33 cellular contexts compared by ENCODE assay signal in genomic region chr1:151485685-151486255, GRCh38. TPM values are rescaled to one million over a fixed set of nuclear protein-coding genes. Genes with fewer than 3 reads are reported as not detected.
DNase-seq lines count a peak whose midpoint lies in the region; ATAC-seq, FAIRE-seq and TF ChIP-seq lines count a peak whose summit lies in the region.
"Had no signal": no experiment of that assay in that cellular context is flagged by ENCODE, and none has a peak within 500 bp of the region (broad histone marks: within the 10 kb centered on the region; RNA-seq: fewer than 3 reads in every experiment).

No MANE protein-coding gene starts in this region.

- intact Hi-C loops in HepG2 (cut with micrococcal nuclease; ENCODE audit: unreplicated experiment) (no loop called here), right lobe of liver (cut with DNase I) (no loop called here)

- H3K4me3 ChIP-seq in HepG2 (replicated peaks in 1 of 3; ENCODE audit: insufficient read depth in 1 of 3, low read depth in 2 of 3, low read length in 3 of 3) = no peak overlapping the region
- no peak overlapping the region for H3K4me3 ChIP-seq in right lobe of liver
- H3K4me3 ChIP-seq in fibroblast of villous mesenchyme (ENCODE audit: low read depth, low read length) = no peak overlapping the region
- H3K4me3 ChIP-seq: adrenal gland, body of pancreas, left lung, PC-9, skin epidermis, suprapubic skin had no signal

- H3K4me1 Mint-ChIP-seq in WTC11 = no peaks in the 10 kb centered on the region
- H3K4me1 Mint-ChIP-seq: activated CD4-positive, alpha-beta T cell treated with anti-CD3 and anti-CD28 coated beads for 36 hours; activated naive CD4-positive, alpha-beta T cell treated with anti-CD3 and anti-CD28 coated beads, Interleukin-2, amount 10 ng/mL, durations not matched to agents 7 days and 5 days; activated T-helper 17 cell treated with anti-CD3 and anti-CD28 coated beads, Interleukin-2, amount 50 U/mL, for 72 hours; CD8-positive, alpha-beta memory T cell; neural crest cell had no signal

- in situ Hi-C loops in HepG2 (cut with HindIII; ENCODE audit: extremely low pct_ligation_motif_present, low pct_unique_long_range_greater_than_20kb) = no loop called here

- no peak for FAIRE-seq in HepG2 (lab: Jason Lieb, UNC)
- FAIRE-seq: GM12891 had no signal

- no peaks in the 10 kb centered on the region; the same call in 1 of the 2 replicates for H3K9me3 ChIP-seq in HepG2 (ENCODE audit: low read length)
- H3K9me3 ChIP-seq in right lobe of liver = no peaks in the 10 kb centered on the region

- POLR2A ChIA-PET in HepG2 (lab: Yijun Ruan, JAX) = interaction anchor here (0.8 kb wide), 1 partner anchor 54 kb away, joined by 3 read pairs; no protein-coding TSS in a partner anchor
- POLR2A ChIA-PET in WTC11 (lab: Charles Lee) = interaction anchor here (0.5 to 1.6 kb wide), 3 partner anchors 10 to 60 kb away, joined by 3 to 4 read pairs (median 3); partner anchors contain the start of gene CGN

- peaks cover 3% of the 10 kb centered on the region; the same call in 1 of the 2 replicates for H3K36me3 Mint-ChIP-seq in WTC11
- H3K36me3 Mint-ChIP-seq: activated naive CD4-positive, alpha-beta T cell treated with anti-CD3 and anti-CD28 coated beads, Interleukin-2, amount 10 ng/mL, durations not matched to agents 7 days and 5 days had no signal

- H3K27me3 Mint-ChIP-seq in WTC11 (ENCODE audit: low read depth) = no peaks in the 10 kb centered on the region; the same call in 1 of the 2 replicates
- H3K27me3 Mint-ChIP-seq: activated CD4-positive, alpha-beta T cell treated with anti-CD3 and anti-CD28 coated beads for 36 hours; activated T-helper 17 cell treated with anti-CD3 and anti-CD28 coated beads, Interleukin-2, amount 50 U/mL, for 72 hours had no signal

- no peaks in the 10 kb centered on the region for H4K20me1 ChIP-seq in HepG2 (ENCODE audit: insufficient read depth, low read length)

- no peaks in the 10 kb centered on the region for H3K36me3 ChIP-seq in HepG2 (replicated peaks in 1 of 2; ENCODE audit: control insufficient read depth in 1 of 2, insufficient read depth in 2 of 2, low read length in 2 of 2)
- H3K36me3 ChIP-seq in right lobe of liver = no peaks in the 10 kb centered on the region
- H3K36me3 ChIP-seq: adrenal gland, left lung, suprapubic skin had no signal

- no peak overlapping the region for H3K4me3 Mint-ChIP-seq in WTC11
- H3K4me3 Mint-ChIP-seq: activated CD4-positive, alpha-beta T cell treated with anti-CD3 and anti-CD28 coated beads for 36 hours; activated CD8-positive, alpha-beta T cell treated with anti-CD3 and anti-CD28 coated beads, Interleukin-2, amount 10 ng/mL, durations not matched to agents 7 days and 5 days; activated naive CD4-positive, alpha-beta T cell treated with anti-CD3 and anti-CD28 coated beads, Interleukin-2, amount 10 ng/mL, durations not matched to agents 7 days and 5 days; activated T-helper 17 cell treated with anti-CD3 and anti-CD28 coated beads, Interleukin-2, amount 50 U/mL, for 72 hours; CD8-positive, alpha-beta memory T cell; neural crest cell had no signal

- 3% methylated on average over 4 of the region's 5 CpGs for WGBS in HepG2 (ENCODE audit: low lambda C conversion rate)
- 74% methylated on average over 5 of the region's 5 CpGs for WGBS in right lobe of liver (ENCODE audit: insufficient coverage, low coverage, low lambda C conversion rate, missing lambda C conversion rate)

- peaks cover 7% of the 10 kb centered on the region for H3K9me3 Mint-ChIP-seq in WTC11
- H3K9me3 Mint-ChIP-seq: activated T-helper 17 cell treated with anti-CD3 and anti-CD28 coated beads, Interleukin-2, amount 50 U/mL, for 72 hours had no signal

- no peak overlapping the region for H3K9ac ChIP-seq in HepG2 (ENCODE audit: insufficient read depth, low read depth, low read length)
- H3K9ac ChIP-seq: parathyroid adenoma had no signal

- CTCF ChIA-PET in HepG2 (lab: Yijun Ruan, JAX; ENCODE audit: low intra/inter-chr PET ratio, low total read pairs) = no interaction called here
- CTCF ChIA-PET in WTC11 (lab: Charles Lee) = interaction anchor here (0.5 to 1.6 kb wide), 12 partner anchors 9 to 469 kb away, joined by 3 to 10 read pairs (median 4); partner anchors contain the start of gene CGN

- H3K27me3 ChIP-seq in HepG2 (ENCODE audit: control insufficient read depth in 1 of 2, insufficient read depth in 2 of 2, low read length in 2 of 2) (no peaks in the 10 kb centered on the region), right lobe of liver (no peaks in the 10 kb centered on the region)
- H3K27me3 ChIP-seq: adrenal gland, body of pancreas, left lung, suprapubic skin had no signal

- peaks cover 5% of the 10 kb centered on the region; the same call in 1 of the 2 replicates for H3K4me1 ChIP-seq in HepG2 (ENCODE audit: insufficient read depth, low read length)
- no peaks in the 10 kb centered on the region for H3K4me1 ChIP-seq in right lobe of liver
- H3K4me1 ChIP-seq: adrenal gland, body of pancreas, left lung, parathyroid adenoma, suprapubic skin had no signal

- H3K27ac Mint-ChIP-seq in WTC11 = peak overlapping the region; percentile 57; the same call in 1 of the 2 replicates
- H3K27ac Mint-ChIP-seq: activated CD4-positive, alpha-beta T cell treated with anti-CD3 and anti-CD28 coated beads for 36 hours; activated CD8-positive, alpha-beta T cell treated with anti-CD3 and anti-CD28 coated beads, Interleukin-2, amount 10 ng/mL, durations not matched to agents 7 days and 5 days; activated naive CD4-positive, alpha-beta T cell treated with anti-CD3 and anti-CD28 coated beads, Interleukin-2, amount 10 ng/mL, durations not matched to agents 7 days and 5 days; activated T-helper 17 cell treated with anti-CD3 and anti-CD28 coated beads, Interleukin-2, amount 50 U/mL, for 72 hours; CD8-positive, alpha-beta memory T cell had no signal

- DNase-seq in HepG2 (ENCODE audit: low spot score) (peak; percentile 16), right lobe of liver (no peak), WTC11 (ENCODE audit: low spot score) (peak; percentile 52), fibroblast of villous mesenchyme (ENCODE audit: low read depth) (peak; percentile 13), NCI-H748 treated with DMSO at 0.1 percent for 48 hours (lab: John Stamatoyannopoulos, UW) (no peak), NCI-H2107 treated with DMSO at 0.1 percent for 48 hours (lab: John Stamatoyannopoulos, UW; ENCODE audit: unreplicated experiment) (no peak)
- no peak for DNase-seq in effector CD4-positive, alpha-beta T cell
- DNase-seq: ACHN; activated CD4-positive, alpha-beta T cell treated with anti-CD3 and anti-CD28 coated beads for 36 hours; activated CD8-positive, alpha-beta T cell treated with anti-CD3 and anti-CD28 coated beads, Interleukin-2, amount 10 ng/mL, durations not matched to agents 7 days and 5 days; activated naive CD4-positive, alpha-beta T cell treated with anti-CD3 and anti-CD28 coated beads, Interleukin-2, amount 10 ng/mL, durations not matched to agents 7 days and 5 days; body of pancreas; CD8-positive, alpha-beta memory T cell; EL; glutamatergic neuron; GOT3; islet precursor cell; left lung; MV-4-11; NCI-H146; NCI-H2107; PC-9; retina; Right ventricle myocardium superior; stimulated activated naive CD4-positive, alpha-beta T cell treated with Interleukin-2 at 50 U/mL for 16 hours had no signal

- ATAC-seq in HepG2 = peak; percentile 78
- no peak for ATAC-seq in right lobe of liver
- peak; percentile 97 for ATAC-seq in WTC11
- ATAC-seq in HG02970 (IDR thresholded peaks at IDR 0.05; ENCODE audit: low FRiP score, unreplicated experiment) = no peak
- ATAC-seq: activated CD4-positive, alpha-beta T cell treated with anti-CD3 and anti-CD28 coated beads for 36 hours; activated CD8-positive, alpha-beta T cell treated with anti-CD3 and anti-CD28 coated beads, Interleukin-2, amount 10 ng/mL, durations not matched to agents 7 days and 5 days; activated T-helper 17 cell treated with anti-CD3 and anti-CD28 coated beads, Interleukin-2, amount 50 U/mL, for 72 hours; body of pancreas; left lung had no signal

- TF ChIP-seq POLR2A in HepG2 (IDR thresholded peaks at IDR 0.05; ENCODE audit: insufficient read depth in 1 of 2, low read depth in 2 of 2, low read length in 2 of 2) (no peak), right lobe of liver (IDR thresholded peaks at IDR 0.05) (no peak)

- H3K4me2 ChIP-seq in HepG2 (ENCODE audit: low read depth, low read length) = no peak overlapping the region
- H3K4me2 ChIP-seq: PC-9 had no signal

- H3K79me2 ChIP-seq in HepG2 (ENCODE audit: insufficient read depth, low read length) = no peaks in the 10 kb centered on the region
- H3K79me2 ChIP-seq: parathyroid adenoma had no signal

- TF ChIP-seq CTCF in HepG2 (CRISPR knock-in tag; IDR thresholded peaks at IDR 0.05) (no peak), right lobe of liver (IDR thresholded peaks at IDR 0.05) (no peak), WTC11 (IDR thresholded peaks at IDR 0.05) (no peak), fibroblast of villous mesenchyme (IDR thresholded peaks at IDR 0.05; ENCODE audit: insufficient read depth, low read depth, low read length) (no peak)

- H3K27ac ChIP-seq in HepG2 (ENCODE audit: extremely low read length, insufficient read depth, low read length) = no peak overlapping the region
- no peak overlapping the region for H3K27ac ChIP-seq in right lobe of liver
- H3K27ac ChIP-seq: adrenal gland, body of pancreas, left lung, parathyroid adenoma, PC-9, skin epidermis, suprapubic skin had no signal

- TF ChIP-seq EP300 in HepG2 (IDR thresholded peaks at IDR 0.05; ENCODE audit: low read depth in 2 of 2, low read length in 2 of 2) (no peak), HepG2 (CRISPR knock-in tag; IDR thresholded peaks at IDR 0.05; ENCODE audit: borderline replicate concordance) (no peak)

- H2AFZ ChIP-seq in HepG2 (ENCODE audit: low read length) = no peak overlapping the region
- H2AFZ ChIP-seq: parathyroid adenoma, PC-9 had no signal

- no TSS peak for BruUV-seq in HepG2 (replicated peaks; lab: Mats Ljungman, UMichigan)

- no peak for TF ChIP-seq RAD21 in HepG2 (CRISPR knock-in tag; IDR thresholded peaks at IDR 0.05)

RNA-seq across cellular contexts. Expression of gene CGN, which starts 25.4 kb away (rescaled TPM):
- 0.24 and 0.75 TPM in 2 replicates for total RNA-seq in HepG2 (2016; rRNA removed; fragmentation: Illumina TruSeq; extraction: Trizol)
- total RNA-seq in HepG2 (2016; cell fraction: cytosol; rRNA removed; fragmentation: Illumina TruSeq; extraction: Trizol; ENCODE audit: low read depth) = 0.20 and 0.88 TPM in 2 replicates
- total RNA-seq in HepG2 (2016; cell fraction: insoluble cytoplasmic fraction; rRNA removed; fragmentation: Illumina TruSeq; extraction: Trizol) = 0.10 and 0.67 TPM in 2 replicates
- 0.19 and 0.28 TPM in 2 replicates for total RNA-seq in HepG2 (2016; cell fraction: membrane; rRNA removed; fragmentation: Illumina TruSeq; extraction: Trizol)
- total RNA-seq in HepG2 (2016; cell fraction: nucleus; rRNA removed; fragmentation: Illumina TruSeq; extraction: Trizol) = 1.3 and 1.6 TPM in 2 replicates
- 0.81 and 1.1 TPM in 2 replicates for polyA plus RNA-seq in HepG2 (2011; rRNA removed)
- polyA plus RNA-seq in HepG2 (2011; cell fraction: cytosol; rRNA removed) = 0.18 and 0.21 TPM in 2 replicates
- polyA plus RNA-seq in HepG2 (2011; cell fraction: nucleus; rRNA removed) = 3.8 TPM in 2 replicates
- polyA plus RNA-seq in HepG2 (2012) = 1.7 and 3.2 TPM in 2 replicates
- 0.03 TPM in 1 of 2 replicates, not detected in the other for polyA plus RNA-seq in HepG2 (2016; cell fraction: cytosol; fragmentation: Illumina TruSeq; extraction: Trizol; ENCODE audit: low read depth)
- 0.27 and 0.43 TPM in 2 replicates for polyA plus RNA-seq in HepG2 (2016; cell fraction: insoluble cytoplasmic fraction; fragmentation: Illumina TruSeq; extraction: Trizol; ENCODE audit: low read depth)
- 0.03 and 0.10 TPM in 2 replicates for polyA plus RNA-seq in HepG2 (2016; cell fraction: membrane; fragmentation: Illumina TruSeq; extraction: Trizol; ENCODE audit: low read depth)
- polyA plus RNA-seq in HepG2 (2016; cell fraction: nucleus; fragmentation: Illumina TruSeq; extraction: Trizol; ENCODE audit: insufficient read depth, low read depth) = 2.3 and 2.8 TPM in 2 replicates
- 0.63 and 2.7 TPM in 2 replicates for polyA minus RNA-seq in HepG2 (2011; rRNA and poly(A)+ RNA removed; ENCODE audit: low replicate concordance)
- 0.70 TPM in 1 of 2 replicates, not detected in the other for polyA minus RNA-seq in HepG2 (2011; cell fraction: cytosol; rRNA and poly(A)+ RNA removed)
- 2.7 and 3.9 TPM in 2 replicates for polyA minus RNA-seq in HepG2 (2011; cell fraction: nucleus; rRNA and poly(A)+ RNA removed)
- 10 to 100 TPM; 15.9 to 65.4 (median 38.6) TPM for total RNA-seq in right lobe of liver
- total RNA-seq in WTC11 (2021) = 52.4 to 68.7 TPM (median 55.6 TPM) in 3 replicates
- total RNA-seq in fibroblast of villous mesenchyme = under 0.01 TPM in 1 of 2 replicates, not detected in the other

RNA-seq across cellular contexts. Expression of gene POGZ, which starts 26.5 kb away (rescaled TPM):
- total RNA-seq in HepG2 (2016; rRNA removed; fragmentation: Illumina TruSeq; extraction: Trizol) (15.3 and 17.1 TPM in 2 replicates), right lobe of liver (10 to 100 TPM; 13.5 to 44.9 (median 29.9) TPM), WTC11 (2021) (88.1 to 107 TPM (median 105 TPM) in 3 replicates), fibroblast of villous mesenchyme (28.0 and 31.1 TPM in 2 replicates)
- total RNA-seq in HepG2 (2016; cell fraction: cytosol; rRNA removed; fragmentation: Illumina TruSeq; extraction: Trizol; ENCODE audit: low read depth) = 3.4 and 3.9 TPM in 2 replicates
- 14.3 and 16.4 TPM in 2 replicates for total RNA-seq in HepG2 (2016; cell fraction: insoluble cytoplasmic fraction; rRNA removed; fragmentation: Illumina TruSeq; extraction: Trizol)
- total RNA-seq in HepG2 (2016; cell fraction: membrane; rRNA removed; fragmentation: Illumina TruSeq; extraction: Trizol) = 7.3 and 9.4 TPM in 2 replicates
- total RNA-seq in HepG2 (2016; cell fraction: nucleus; rRNA removed; fragmentation: Illumina TruSeq; extraction: Trizol) = 26.6 and 27.0 TPM in 2 replicates
- 45.6 and 46.9 TPM in 2 replicates for polyA plus RNA-seq in HepG2 (2011; rRNA removed)
- polyA plus RNA-seq in HepG2 (2011; cell fraction: cytosol; rRNA removed) = 14.1 and 15.0 TPM in 2 replicates
- 85.3 and 95.0 TPM in 2 replicates for polyA plus RNA-seq in HepG2 (2011; cell fraction: nucleus; rRNA removed)
- polyA plus RNA-seq in HepG2 (2012) = 22.9 and 30.0 TPM in 2 replicates
- polyA plus RNA-seq in HepG2 (2016; cell fraction: cytosol; fragmentation: Illumina TruSeq; extraction: Trizol; ENCODE audit: low read depth) = 0.70 and 1.2 TPM in 2 replicates
- polyA plus RNA-seq in HepG2 (2016; cell fraction: insoluble cytoplasmic fraction; fragmentation: Illumina TruSeq; extraction: Trizol; ENCODE audit: low read depth) = 18.4 and 20.8 TPM in 2 replicates
- polyA plus RNA-seq in HepG2 (2016; cell fraction: membrane; fragmentation: Illumina TruSeq; extraction: Trizol; ENCODE audit: low read depth) = 2.7 and 2.9 TPM in 2 replicates
- 55.5 and 69.5 TPM in 2 replicates for polyA plus RNA-seq in HepG2 (2016; cell fraction: nucleus; fragmentation: Illumina TruSeq; extraction: Trizol; ENCODE audit: insufficient read depth, low read depth)
- 103 and 173 TPM in 2 replicates for polyA minus RNA-seq in HepG2 (2011; rRNA and poly(A)+ RNA removed; ENCODE audit: low replicate concordance)
- 25.2 and 28.6 TPM in 2 replicates for polyA minus RNA-seq in HepG2 (2011; cell fraction: cytosol; rRNA and poly(A)+ RNA removed)
- 80.1 and 101 TPM in 2 replicates for polyA minus RNA-seq in HepG2 (2011; cell fraction: nucleus; rRNA and poly(A)+ RNA removed)

RNA-seq across cellular contexts. Expression of gene TUFT1, which starts 54.3 kb away (rescaled TPM):
- total RNA-seq in HepG2 (2016; rRNA removed; fragmentation: Illumina TruSeq; extraction: Trizol) = 7.3 and 7.7 TPM in 2 replicates
- 0.51 and 1.2 TPM in 2 replicates for total RNA-seq in HepG2 (2016; cell fraction: cytosol; rRNA removed; fragmentation: Illumina TruSeq; extraction: Trizol; ENCODE audit: low read depth)
- total RNA-seq in HepG2 (2016; cell fraction: insoluble cytoplasmic fraction; rRNA removed; fragmentation: Illumina TruSeq; extraction: Trizol) = 6.6 and 6.9 TPM in 2 replicates
- 2.6 and 3.1 TPM in 2 replicates for total RNA-seq in HepG2 (2016; cell fraction: membrane; rRNA removed; fragmentation: Illumina TruSeq; extraction: Trizol)
- 5.0 and 5.2 TPM in 2 replicates for total RNA-seq in HepG2 (2016; cell fraction: nucleus; rRNA removed; fragmentation: Illumina TruSeq; extraction: Trizol)
- polyA plus RNA-seq in HepG2 (2011; rRNA removed) = 6.4 and 6.7 TPM in 2 replicates
- polyA plus RNA-seq in HepG2 (2011; cell fraction: cytosol; rRNA removed) = 4.2 and 5.5 TPM in 2 replicates
- polyA plus RNA-seq in HepG2 (2011; cell fraction: nucleus; rRNA removed) = 6.5 and 8.6 TPM in 2 replicates
- polyA plus RNA-seq in HepG2 (2012) = 5.2 and 6.2 TPM in 2 replicates
- polyA plus RNA-seq in HepG2 (2016; cell fraction: cytosol; fragmentation: Illumina TruSeq; extraction: Trizol; ENCODE audit: low read depth) = 0.33 and 0.35 TPM in 2 replicates
- 5.0 and 5.6 TPM in 2 replicates for polyA plus RNA-seq in HepG2 (2016; cell fraction: insoluble cytoplasmic fraction; fragmentation: Illumina TruSeq; extraction: Trizol; ENCODE audit: low read depth)
- polyA plus RNA-seq in HepG2 (2016; cell fraction: membrane; fragmentation: Illumina TruSeq; extraction: Trizol; ENCODE audit: low read depth) = 1.1 TPM in 2 replicates
- 7.7 and 10.7 TPM in 2 replicates for polyA plus RNA-seq in HepG2 (2016; cell fraction: nucleus; fragmentation: Illumina TruSeq; extraction: Trizol; ENCODE audit: insufficient read depth, low read depth)
- 6.3 and 18.3 TPM in 2 replicates for polyA minus RNA-seq in HepG2 (2011; rRNA and poly(A)+ RNA removed; ENCODE audit: low replicate concordance)
- polyA minus RNA-seq in HepG2 (2011; cell fraction: cytosol; rRNA and poly(A)+ RNA removed) = 3.2 and 3.9 TPM in 2 replicates
- 6.3 and 7.5 TPM in 2 replicates for polyA minus RNA-seq in HepG2 (2011; cell fraction: nucleus; rRNA and poly(A)+ RNA removed)
- 1 to 10 TPM; 1.6 to 8.0 (median 3.1) TPM for total RNA-seq in right lobe of liver
- total RNA-seq in WTC11 (2021) = 7.7 to 8.6 TPM (median 7.9 TPM) in 3 replicates
- total RNA-seq in fibroblast of villous mesenchyme = 16.8 and 32.8 TPM in 2 replicates

Comparison
In these comparisons a context has a peak if more than half of its experiments do, and no peak if none do; other contexts are left out.
1. ATAC-seq: peak in HepG2 (single experiment) and WTC11 (single experiment); none in right lobe of liver (0 of 4) and HG02970 (single experiment).
2. DNase-seq: peak in HepG2 (single experiment), WTC11 (single experiment) and fibroblast of villous mesenchyme (single experiment); none in right lobe of liver (0 of 3), NCI-H748 treated with DMSO at 0.1 percent for 48 hours (single experiment), effector CD4-positive, alpha-beta T cell (single experiment) and NCI-H2107 treated with DMSO at 0.1 percent for 48 hours (single experiment).
3. RNA of gene CGN, which starts 25.4 kb away (total RNA-seq): 52.4 to 68.7 TPM in WTC11 and 15.9 to 65.4 TPM in right lobe of liver; 0.10 to 1.6 TPM in HepG2 and under 0.01 TPM in fibroblast of villous mesenchyme; every median in the first group is over 4 times any median in the second.